15 cellular contexts compared by ENCODE assay signal in the genomic region with DNA sequence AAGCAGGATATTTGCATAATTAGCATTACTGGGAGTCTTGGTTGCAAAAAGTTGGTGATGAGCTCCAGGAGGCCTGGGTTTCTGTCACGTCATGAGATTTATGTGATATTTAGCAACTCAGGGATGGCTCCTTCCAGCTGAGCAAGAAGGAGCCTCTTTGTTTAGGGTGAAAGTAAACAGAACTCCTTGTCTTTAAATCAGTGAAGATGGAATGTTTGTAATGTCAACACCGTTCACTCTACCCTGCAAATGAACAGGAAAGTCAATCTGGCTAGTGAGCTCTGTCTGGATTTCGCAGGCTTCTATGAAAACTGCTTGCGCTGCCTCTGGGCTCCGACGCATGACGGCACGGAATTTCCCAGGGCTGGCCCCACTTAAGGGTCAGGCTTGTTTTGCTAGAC.
A peak's percentile ranks its signal among the peaks of the same experiment; 100 is the strongest.
DNase-seq lines count a peak whose midpoint lies in the region; ATAC-seq and TF ChIP-seq lines count a peak whose summit lies in the region.
"Had no signal": no experiment of that assay in that cellular context is flagged by ENCODE, and none has a peak within 500 bp of the region (broad histone marks: within the 10 kb centered on the region; RNA-seq: fewer than 3 reads in every experiment).

No MANE protein-coding gene starts in this region.

- H3K23ac ChIP-seq in trophoblast cell (ENCODE audit: low read length), result no peak overlapping the region

- POLR2A ChIA-PET in Caco-2 (lab: Charles Lee), result interaction anchor here (1.2 kb wide), 1 partner anchor 357 kb away, joined by 4 read pairs; a partner anchor contains a TSS
- POLR2A ChIA-PET in PC-3 (lab: Charles Lee; ENCODE audit: unreplicated experiment), result no interaction called here

- peak overlapping the region; percentile 70 for H3K4me3 Mint-ChIP-seq in Caco-2 (ENCODE audit: unreplicated experiment)
- H3K4me3 Mint-ChIP-seq in activated T-cell treated with anti-CD3 and anti-CD28 coated beads, Interleukin-2, amount 50 U/mL, for 24 hours, result no peak overlapping the region
- H3K4me3 Mint-ChIP-seq: activated T-cell treated with anti-CD3 and anti-CD28 coated beads, Interleukin-2, amount 50 U/mL, for 4 hours had no signal

- H2AK5ac ChIP-seq in trophoblast cell (ENCODE audit: low read length), result no peak overlapping the region

- no peaks in the 10 kb centered on the region for H3K27me3 Mint-ChIP-seq in Caco-2 (ENCODE audit: insufficient read depth, unreplicated experiment)
- peaks cover 7% of the 10 kb centered on the region for H3K27me3 Mint-ChIP-seq in activated T-cell treated with anti-CD3 and anti-CD28 coated beads, Interleukin-2, amount 50 U/mL, for 24 hours

- H3K9ac ChIP-seq in PC-3 (ENCODE audit: low read length) (no peak overlapping the region), trophoblast cell (ENCODE audit: low read length) (no peak overlapping the region)

- no peak overlapping the region for H3K27ac ChIP-seq in PC-3 (ENCODE audit: low read length)
- peak overlapping the region; percentile 95 for H3K27ac ChIP-seq in trophoblast cell (ENCODE audit: low read depth, low read length)
- H3K27ac ChIP-seq: adrenal gland had no signal

- H3K9me3 ChIP-seq in Caco-2 (no peaks in the 10 kb centered on the region), PC-3 (ENCODE audit: low read length) (no peaks in the 10 kb centered on the region), trophoblast cell (ENCODE audit: insufficient read depth, low read depth, low read length) (no peaks in the 10 kb centered on the region)
- H3K9me3 ChIP-seq: MG63 had no signal

- WGBS in trophoblast cell (ENCODE audit: extremely low coverage, insufficient coverage, insufficient read length), result no CpG with 5 or more reads among the region's 8 CpGs

- H4K20me1 ChIP-seq in PC-3 (ENCODE audit: low read length), result no peaks in the 10 kb centered on the region

- no peak overlapping the region for H4K91ac ChIP-seq in trophoblast cell (ENCODE audit: low read depth, low read length)

- ATAC-seq in PC-3 (peak; percentile 66), GM18907 (IDR thresholded peaks at IDR 0.05; ENCODE audit: unreplicated experiment) (no peak)
- ATAC-seq: activated T-cell treated with anti-CD3 and anti-CD28 coated beads, Interleukin-2, amount 50 U/mL, for 4 hours had no signal

- no peak overlapping the region for H2BK5ac ChIP-seq in trophoblast cell (ENCODE audit: low read depth, low read length, poor library complexity)

- no peaks in the 10 kb centered on the region for H3K9me2 ChIP-seq in PC-3 (replicated peaks; ENCODE audit: low read length)

- no peak overlapping the region for H4K12ac ChIP-seq in trophoblast cell (ENCODE audit: low read depth, low read length)

- no peak overlapping the region for H2BK12ac ChIP-seq in trophoblast cell (ENCODE audit: low read length)

- intact Hi-C loops in Caco-2 (cut with micrococcal nuclease; ENCODE audit: unreplicated experiment) (loop anchor here (2.0 to 5.0 kb wide), 4 partner anchors 33 to 142 kb away; no protein-coding TSS in a partner anchor), PC-3 (cut with micrococcal nuclease) (no loop called here)

- peak; percentile 78 to 80 for DNase-seq in Caco-2
- peak; percentile 24 for DNase-seq in PC-3
- DNase-seq in fibroblast of villous mesenchyme (ENCODE audit: low read depth), result peak; percentile 93
- DNase-seq in trophoblast cell, result peak; percentile 87 to 94
- DNase-seq in activated CD8-positive, alpha-beta memory T cell treated with anti-CD3 and anti-CD28 coated beads for 24 hours, result no peak
- DNase-seq in activated T-cell treated with anti-CD3 and anti-CD28 coated beads, Interleukin-2, amount 50 U/mL, for 24 hours, result no peak
- DNase-seq in HPDE6-E6E7 (ENCODE audit: extremely low spot score), result no peak
- DNase-seq: activated CD4-positive, alpha-beta T cell treated with anti-CD3 and anti-CD28 coated beads for 1 hour; activated T-cell treated with anti-CD3 and anti-CD28 coated beads, Interleukin-2, amount 50 U/mL, for 4 hours; adrenal gland; dermis blood vessel endothelial cell; MG63; NCI-H446; OCI-M1 had no signal

- H3K27me3 ChIP-seq in Caco-2 (replicated peaks; ENCODE audit: control insufficient read depth, insufficient read depth, low read length), result no peaks in the 10 kb centered on the region
- H3K27me3 ChIP-seq in PC-3 (ENCODE audit: low read length), result no peaks in the 10 kb centered on the region
- no peaks in the 10 kb centered on the region for H3K27me3 ChIP-seq in trophoblast cell (ENCODE audit: insufficient read depth, low read length)
- H3K27me3 ChIP-seq: adrenal gland, MG63 had no signal

- no peaks in the 10 kb centered on the region for H3K36me3 ChIP-seq in Caco-2 (ENCODE audit: control insufficient read depth, insufficient read depth, low read length)
- no peaks in the 10 kb centered on the region for H3K36me3 ChIP-seq in PC-3 (ENCODE audit: low read depth, low read length)
- no peaks in the 10 kb centered on the region for H3K36me3 ChIP-seq in trophoblast cell (ENCODE audit: control insufficient read depth in 1 of 2, insufficient read depth in 2 of 2, low read length in 2 of 2)
- H3K36me3 ChIP-seq: adrenal gland, MG63 had no signal

- H3K4me2 ChIP-seq in PC-3 (ENCODE audit: low read length), result no peak overlapping the region
- H3K4me2 ChIP-seq in trophoblast cell (ENCODE audit: low read length), result no peak overlapping the region

- no peak overlapping the region for H3K4ac ChIP-seq in trophoblast cell (ENCODE audit: low read depth, low read length)

- H3K79me2 ChIP-seq in PC-3 (ENCODE audit: low read length), result no peaks in the 10 kb centered on the region
- peaks cover 1% of the 10 kb centered on the region for H3K79me2 ChIP-seq in trophoblast cell (ENCODE audit: control insufficient read depth, insufficient read depth, low read length, poor library complexity)

- H3K4me1 Mint-ChIP-seq in Caco-2 (ENCODE audit: low read depth, unreplicated experiment), result peaks cover 18% of the 10 kb centered on the region
- no peaks in the 10 kb centered on the region for H3K4me1 Mint-ChIP-seq in activated T-cell treated with anti-CD3 and anti-CD28 coated beads, Interleukin-2, amount 50 U/mL, for 24 hours (ENCODE audit: low read depth)

- H3K14ac ChIP-seq in trophoblast cell (ENCODE audit: low read length), result no peak overlapping the region

- H4K8ac ChIP-seq in trophoblast cell (ENCODE audit: low read depth, low read length), result no peak overlapping the region

- peaks cover 25% of the 10 kb centered on the region for H3K79me1 ChIP-seq in trophoblast cell (ENCODE audit: low read length)

- CTCF ChIA-PET in Caco-2 (lab: Charles Lee), result interaction anchor here (1.0 to 1.2 kb wide), 3 partner anchors 30 to 313 kb away, joined by 3 to 4 read pairs (median 4); partner anchors contain the start of gene SLC22A23
- CTCF ChIA-PET in PC-3 (lab: Charles Lee), result no interaction called here

- BruUV-seq in Caco-2 (replicated peaks; lab: Mats Ljungman, UMichigan) (no TSS peak), PC-3 (replicated peaks; lab: Mats Ljungman, UMichigan) (no TSS peak)

- no peaks in the 10 kb centered on the region for H3K36me3 Mint-ChIP-seq in Caco-2 (ENCODE audit: insufficient read depth, unreplicated experiment)
- H3K36me3 Mint-ChIP-seq in activated T-cell treated with anti-CD3 and anti-CD28 coated beads, Interleukin-2, amount 50 U/mL, for 24 hours (ENCODE audit: low read depth), result no peaks in the 10 kb centered on the region

- H2AFZ ChIP-seq in PC-3 (ENCODE audit: low read length) (no peak overlapping the region), trophoblast cell (ENCODE audit: insufficient read depth, low read length, poor library complexity) (no peak overlapping the region)

- H3K4me3 ChIP-seq in Caco-2 (ENCODE audit: low read depth, low read length) (peak overlapping the region; percentile 12; the same call in 1 of the 2 replicates), PC-3 (ENCODE audit: low read length) (no peak overlapping the region), fibroblast of villous mesenchyme (ENCODE audit: low read depth, low read length) (no peak overlapping the region), trophoblast cell (ENCODE audit: low read depth, low read length) (no peak overlapping the region)
- H3K4me3 ChIP-seq: adrenal gland, MG63 had no signal

- H3F3A ChIP-seq in PC-3 (ENCODE audit: low read length, unreplicated experiment), result no peaks in the 10 kb centered on the region

- H2BK120ac ChIP-seq in trophoblast cell (ENCODE audit: insufficient read depth, low read length, poor library complexity), result no peak overlapping the region

- H3K4me1 ChIP-seq in Caco-2 (peaks cover 35% of the 10 kb centered on the region), PC-3 (ENCODE audit: insufficient read depth, low read length) (peaks cover 9% of the 10 kb centered on the region; the same call in 1 of the 2 replicates), trophoblast cell (ENCODE audit: control insufficient read depth in 1 of 2, insufficient read depth in 2 of 2, low read length in 2 of 2) (peaks cover 23 to 32% of the 10 kb centered on the region in 2 experiments)
- H3K4me1 ChIP-seq: adrenal gland had no signal

- no peak overlapping the region for H3K18ac ChIP-seq in trophoblast cell (ENCODE audit: low read length)

- H3K9me3 Mint-ChIP-seq in Caco-2 (ENCODE audit: unreplicated experiment), result no peaks in the 10 kb centered on the region
- peaks cover 6% of the 10 kb centered on the region for H3K9me3 Mint-ChIP-seq in activated T-cell treated with anti-CD3 and anti-CD28 coated beads, Interleukin-2, amount 50 U/mL, for 24 hours

- H3K27ac Mint-ChIP-seq in Caco-2 (ENCODE audit: unreplicated experiment), result peak overlapping the region; percentile 82
- no peak overlapping the region for H3K27ac Mint-ChIP-seq in activated T-cell treated with anti-CD3 and anti-CD28 coated beads, Interleukin-2, amount 50 U/mL, for 24 hours

- TF ChIP-seq CTCF in Caco-2 (IDR thresholded peaks at IDR 0.05; ENCODE audit: insufficient read depth in 1 of 2, low read depth in 1 of 2, low read length in 1 of 2, severe bottlenecking in 1 of 2, unreplicated experiment in 1 of 2), result no peak
- no peak for TF ChIP-seq CTCF in PC-3 (conservative IDR thresholded peaks at IDR 0.05; ENCODE audit: low read depth, low read length)
- TF ChIP-seq CTCF in fibroblast of villous mesenchyme (IDR thresholded peaks at IDR 0.05; ENCODE audit: insufficient read depth, low read depth, low read length), result no peak

Comparison
In these comparisons a context has a peak if more than half of its experiments do, and no peak if none do; other contexts are left out.
1. DNase-seq: peak in Caco-2 (2 of 2), PC-3 (single experiment), fibroblast of villous mesenchyme (single experiment) and trophoblast cell (2 of 2); none in activated CD8-positive, alpha-beta memory T cell treated with anti-CD3 and anti-CD28 coated beads for 24 hours (single experiment), activated T-cell treated with anti-CD3 and anti-CD28 coated beads, Interleukin-2, amount 50 U/mL, for 24 hours (single experiment) and HPDE6-E6E7 (single experiment).